In genomic region chr10:30219977-30220751, GRCh38 we compare ENCODE assay signal across 8 cellular contexts.
A peak's percentile ranks its signal among the peaks of the same experiment; 100 is the strongest.
DNase-seq lines count a peak whose midpoint lies in the region; ATAC-seq and TF ChIP-seq lines count a peak whose summit lies in the region.

No MANE protein-coding gene starts in this region.

- H4K20me1 ChIP-seq in Karpas-422 (ENCODE audit: insufficient read depth, low read depth, low read length) = no peaks in the 10 kb centered on the region

- peak overlapping the region; percentile 34 for H3K4me2 ChIP-seq in Karpas-422 (ENCODE audit: low read depth, low read length, poor library complexity, severe bottlenecking)

- DNase-seq in CD8-positive, alpha-beta T cell = no peak
- DNase-seq in Karpas-422 = peak; percentile 46
- peak; percentile 60 to 69 for DNase-seq in cardiac fibroblast (ENCODE audit: low read depth in 2 of 2)
- no peak for DNase-seq in NCI-H1092 (lab: John Stamatoyannopoulos, UW)
- no peak for DNase-seq in NCI-H1694 (lab: John Stamatoyannopoulos, UW)
- DNase-seq in endodermal cell = no peak

- H3K79me2 ChIP-seq in Karpas-422 (ENCODE audit: low read length) = no peaks in the 10 kb centered on the region

- peaks cover 11% of the 10 kb centered on the region for H3K4me1 Mint-ChIP-seq in CD8-positive, alpha-beta T cell (ENCODE audit: low read depth)
- H3K4me1 Mint-ChIP-seq in nephron (peaks cover 24% of the 10 kb centered on the region), endodermal cell (no peaks in the 10 kb centered on the region)

- H3K27ac ChIP-seq in CD8-positive, alpha-beta T cell (ENCODE audit: low read depth, low read length) = no peak overlapping the region
- H3K27ac ChIP-seq in Karpas-422 (ENCODE audit: low read length) (no peak overlapping the region), endodermal cell (ENCODE audit: low read depth, low read length) (no peak overlapping the region)

- no peaks in the 10 kb centered on the region for H3K9me2 ChIP-seq in Karpas-422 (replicated peaks; ENCODE audit: insufficient read depth, low read length)

- H2AFZ ChIP-seq in Karpas-422 (ENCODE audit: low read length) = no peak overlapping the region

- no peaks in the 10 kb centered on the region for H3K36me3 Mint-ChIP-seq in CD8-positive, alpha-beta T cell
- H3K36me3 Mint-ChIP-seq in nephron (ENCODE audit: low read depth) (peaks cover 3% of the 10 kb centered on the region), endodermal cell (ENCODE audit: low read depth) (no peaks in the 10 kb centered on the region)

- no peak overlapping the region for H3K27ac Mint-ChIP-seq in CD8-positive, alpha-beta T cell
- peak overlapping the region; percentile 68 to 88 (median 70) for H3K27ac Mint-ChIP-seq in nephron
- no peak overlapping the region for H3K27ac Mint-ChIP-seq in endodermal cell

- H3K4me3 ChIP-seq in CD8-positive, alpha-beta T cell (ENCODE audit: low read depth, low read length) = no peak overlapping the region
- H3K4me3 ChIP-seq in Karpas-422 (ENCODE audit: low read length) = no peak overlapping the region
- peak overlapping the region in 1 of 2 donors; percentile 3 for H3K4me3 ChIP-seq in cardiac fibroblast (replicated peaks in 1 of 2; ENCODE audit: low read depth in 2 of 2, low read length in 2 of 2)
- H3K4me3 ChIP-seq in endodermal cell (ENCODE audit: low read length) = no peak overlapping the region

- H3K9ac ChIP-seq in Karpas-422 (ENCODE audit: low read length) = no peak overlapping the region
- no peak overlapping the region for H3K9ac ChIP-seq in endodermal cell (ENCODE audit: extremely low read depth, low read length, poor library complexity, severe bottlenecking)

- TF ChIP-seq CTCF in CD8-positive, alpha-beta T cell (IDR thresholded peaks at IDR 0.05) = no peak
- no peak for TF ChIP-seq CTCF in cardiac fibroblast (IDR thresholded peaks at IDR 0.05; ENCODE audit: low read depth, low read length)
- TF ChIP-seq CTCF in nephron (IDR thresholded peaks at IDR 0.05; ENCODE audit: unreplicated experiment in 3 of 3) = no peak
- no peak for TF ChIP-seq CTCF in endodermal cell (conservative IDR thresholded peaks at IDR 0.05)

- H3K36me3 ChIP-seq in CD8-positive, alpha-beta T cell (ENCODE audit: insufficient read depth, low read length) = no peaks in the 10 kb centered on the region
- no peaks in the 10 kb centered on the region for H3K36me3 ChIP-seq in Karpas-422 (ENCODE audit: insufficient read depth, low read length)
- H3K36me3 ChIP-seq in endodermal cell (ENCODE audit: control insufficient read depth, insufficient read depth, low read length) = no peaks in the 10 kb centered on the region

- peaks cover 30% of the 10 kb centered on the region for H3K27me3 Mint-ChIP-seq in CD8-positive, alpha-beta T cell (ENCODE audit: low read depth)
- H3K27me3 Mint-ChIP-seq in nephron (ENCODE audit: low read depth) (peaks cover 8% of the 10 kb centered on the region), endodermal cell (ENCODE audit: insufficient read depth) (no peaks in the 10 kb centered on the region)

- intact Hi-C loops in CD8-positive, alpha-beta T cell (cut with DNase I, micrococcal nuclease) = no loop called here

- WGBS in endodermal cell (ENCODE audit: insufficient coverage in 1 of 2, insufficient read length in 1 of 2), 2 experiments = 85 to 87% methylated on average over 14 to 17 of the region's 17 CpGs

- H3K4me1 ChIP-seq in CD8-positive, alpha-beta T cell (ENCODE audit: insufficient read depth, low read length) = no peaks in the 10 kb centered on the region
- H3K4me1 ChIP-seq in Karpas-422 (ENCODE audit: low read length) (peaks cover 12% of the 10 kb centered on the region), endodermal cell (ENCODE audit: control insufficient read depth, insufficient read depth, low read length) (no peaks in the 10 kb centered on the region)

- POLR2A ChIA-PET in CD8-positive, alpha-beta T cell (lab: Charles Lee) = no interaction called here

- H3K9me3 Mint-ChIP-seq in CD8-positive, alpha-beta T cell = no peaks in the 10 kb centered on the region
- no peaks in the 10 kb centered on the region for H3K9me3 Mint-ChIP-seq in nephron
- H3K9me3 Mint-ChIP-seq in endodermal cell = no peaks in the 10 kb centered on the region

- no peaks in the 10 kb centered on the region for H3K27me3 ChIP-seq in CD8-positive, alpha-beta T cell (ENCODE audit: insufficient read depth, low read length)
- H3K27me3 ChIP-seq in Karpas-422 (ENCODE audit: low read length) = no peaks in the 10 kb centered on the region
- no peaks in the 10 kb centered on the region for H3K27me3 ChIP-seq in endodermal cell (ENCODE audit: control insufficient read depth, insufficient read depth, low read length, poor library complexity, severe bottlenecking)

- CTCF ChIA-PET in CD8-positive, alpha-beta T cell (lab: Charles Lee) = interaction anchor here (1.3 kb wide), 1 partner anchor 193 kb away, joined by 3 read pairs; no protein-coding TSS in a partner anchor

- H3K9me3 ChIP-seq in CD8-positive, alpha-beta T cell (ENCODE audit: low read length) = no peaks in the 10 kb centered on the region
- H3K9me3 ChIP-seq in Karpas-422 (ENCODE audit: low read length) = no peaks in the 10 kb centered on the region
- no peaks in the 10 kb centered on the region for H3K9me3 ChIP-seq in endodermal cell (ENCODE audit: control insufficient read depth, low read length)

- ATAC-seq in CD8-positive, alpha-beta T cell = no peak
- ATAC-seq in HG03159 (IDR thresholded peaks at IDR 0.05; ENCODE audit: unreplicated experiment) = no peak

- peak overlapping the region; percentile 12 for H3K4me3 Mint-ChIP-seq in CD8-positive, alpha-beta T cell
- H3K4me3 Mint-ChIP-seq in nephron = peak overlapping the region in 2 of 3 experiments; percentile 6 to 19
- H3K4me3 Mint-ChIP-seq in endodermal cell = no peak overlapping the region

Comparison
In these comparisons a context has a peak if more than half of its experiments do, and no peak if none do; other contexts are left out.
1. DNase-seq: peak in Karpas-422 (single experiment) and cardiac fibroblast (2 of 2); none in CD8-positive, alpha-beta T cell (0 of 7), NCI-H1092 (single experiment), NCI-H1694 (single experiment) and endodermal cell (single experiment).
2. H3K27ac Mint-ChIP-seq: peak in nephron (3 of 3); none in CD8-positive, alpha-beta T cell (single experiment) and endodermal cell (single experiment).